16 cellular contexts compared by ENCODE assay signal in genomic region chr5:179892255-179892654, GRCh38. TPM values are rescaled to one million over a fixed set of nuclear protein-coding genes. Genes with fewer than 3 reads are reported as not detected.
A peak's percentile ranks its signal among the peaks of the same experiment; 100 is the strongest.
DNase-seq lines count a peak whose midpoint lies in the region; ATAC-seq, FAIRE-seq and TF ChIP-seq lines count a peak whose summit lies in the region.
"Had no signal": no experiment of that assay in that cellular context is flagged by ENCODE, and none has a peak within 500 bp of the region (broad histone marks: within the 10 kb centered on the region; RNA-seq: fewer than 3 reads in every experiment).

No MANE protein-coding gene starts in this region.

- TF ChIP-seq EP300 in HepG2 (IDR thresholded peaks at IDR 0.05; ENCODE audit: low read depth in 2 of 2, low read length in 2 of 2), result no peak
- no peak for TF ChIP-seq EP300 in HepG2 (CRISPR knock-in tag; IDR thresholded peaks at IDR 0.05; ENCODE audit: borderline replicate concordance)

- in situ Hi-C loops in IMR-90 (cut with MboI; ENCODE audit: low sequenced_read_pairs), result no loop called here
- in situ Hi-C loops in HepG2 (cut with HindIII; ENCODE audit: extremely low pct_ligation_motif_present, low pct_unique_long_range_greater_than_20kb), result no loop called here

- H2AFZ ChIP-seq in IMR-90 (replicated peaks; ENCODE audit: low read length, poor library complexity) (no peak overlapping the region), HepG2 (ENCODE audit: low read length) (no peak overlapping the region), mesenchymal stem cell (ENCODE audit: low read depth, low read length) (no peak overlapping the region)

- no peaks in the 10 kb centered on the region for H3K9me1 ChIP-seq in IMR-90 (ENCODE audit: insufficient read depth, low read length)

- H3K9me3 ChIP-seq in IMR-90 (ENCODE audit: control insufficient read depth, insufficient read depth, low read length) (no peaks in the 10 kb centered on the region), HepG2 (ENCODE audit: low read length) (no peaks in the 10 kb centered on the region), vagina (no peaks in the 10 kb centered on the region), mesenchymal stem cell (ENCODE audit: control insufficient read depth, low read length) (no peaks in the 10 kb centered on the region)

- dilution Hi-C loops in IMR-90 (cut with HindIII; ENCODE audit: low sequenced_read_pairs, unreplicated experiment), result no loop called here

- H3K9ac ChIP-seq in IMR-90 (ENCODE audit: low read depth, low read length) (no peak overlapping the region), HepG2 (ENCODE audit: insufficient read depth, low read depth, low read length) (no peak overlapping the region), mesenchymal stem cell (ENCODE audit: low read length) (no peak overlapping the region)
- H3K9ac ChIP-seq: BLaER1 treated with 17β-estradiol and CSF1 and Interleukin-3, amounts not matched to agents 10 nM and 100 nM had no signal

- no peak overlapping the region for H2BK15ac ChIP-seq in IMR-90 (ENCODE audit: low read depth, low read length)
- no peak overlapping the region for H2BK15ac ChIP-seq in mesenchymal stem cell (ENCODE audit: low read depth, poor library complexity, severe bottlenecking)

- H3K36me3 ChIP-seq in IMR-90 (ENCODE audit: control insufficient read depth, insufficient read depth, low read length) (peaks cover 81% of the 10 kb centered on the region), bronchial epithelial cell (ENCODE audit: control insufficient read depth, insufficient read depth, low read length) (peaks cover 59% of the 10 kb centered on the region), HepG2 (replicated peaks in 1 of 2; ENCODE audit: control insufficient read depth in 1 of 2, insufficient read depth in 2 of 2, low read length in 2 of 2) (peaks cover 32 to 74% of the 10 kb centered on the region in 2 experiments), vagina (peaks cover 0 to 83% of the 10 kb centered on the region in 2 donors), mesenchymal stem cell (ENCODE audit: control insufficient read depth in 1 of 2, insufficient read depth in 2 of 2, low read depth in 1 of 2, low read length in 2 of 2) (peaks cover 77 to 94% of the 10 kb centered on the region in 2 experiments)

- H4K91ac ChIP-seq in IMR-90 (ENCODE audit: insufficient read depth, low read depth, low read length), result no peak overlapping the region
- no peak overlapping the region for H4K91ac ChIP-seq in mesenchymal stem cell (ENCODE audit: low read length)

- DNase-seq in CD14-positive monocyte (ENCODE audit: low spot score), result no peak
- DNase-seq in IMR-90, result no peak
- no peak for DNase-seq in bronchial epithelial cell (ENCODE audit: low read depth)
- DNase-seq in HepG2 (ENCODE audit: low spot score), result no peak
- DNase-seq in vagina (ENCODE audit: extremely low spot score in 2 of 2), result no peak
- DNase-seq in mesenchymal stem cell, result no peak
- DNase-seq: 8988T; ACHN; Calu3; CD4-positive, alpha-beta T cell; DMS 273 treated with DMSO at 0.1 percent for 48 hours; HCEC 1CT had no signal

- H3K27me3 Mint-ChIP-seq in CD14-positive monocyte (ENCODE audit: low read depth in 3 of 3), result no peaks in the 10 kb centered on the region
- H3K27me3 Mint-ChIP-seq: CD4-positive, alpha-beta T cell had no signal

- ATAC-seq in IMR-90 (ENCODE audit: low read depth), result no peak
- ATAC-seq in HepG2, result peak; percentile 24; the same call in 2 of the 3 replicates
- no peak for ATAC-seq in GM19395 (IDR thresholded peaks at IDR 0.05; ENCODE audit: unreplicated experiment)
- ATAC-seq: GM12878 had no signal

- H3K4ac ChIP-seq in IMR-90 (ENCODE audit: low read depth, low read length) (no peak overlapping the region), mesenchymal stem cell (ENCODE audit: low read depth in 1 of 2, low read length in 2 of 2) (no peak overlapping the region)

- TF ChIP-seq RAD21 in IMR-90 (IDR thresholded peaks at IDR 0.05; ENCODE audit: low read length), result no peak
- TF ChIP-seq RAD21 in HepG2 (CRISPR knock-in tag; IDR thresholded peaks at IDR 0.05), result no peak

- WGBS in IMR-90 (ENCODE audit: extremely low coverage in 2 of 2, insufficient read length in 1 of 2), 2 experiments, result 93% methylated on average over 3 of the region's 5 CpGs; no CpG with 5 or more reads in 1 of the 2 experiments
- 87% methylated on average over 3 of the region's 5 CpGs for WGBS in HepG2 (ENCODE audit: low lambda C conversion rate)
- WGBS in mesenchymal stem cell, result 95% methylated on average over 5 of the region's 5 CpGs

- peak overlapping the region; percentile 70 for H2AK9ac ChIP-seq in IMR-90 (replicated peaks; ENCODE audit: low read depth, low read length, poor library complexity)

- TF ChIP-seq CTCF in CD14-positive monocyte (IDR thresholded peaks at IDR 0.05) (peak; percentile 8), IMR-90 (conservative IDR thresholded peaks at IDR 0.05; ENCODE audit: low read depth, low read length) (no peak), bronchial epithelial cell (IDR thresholded peaks at IDR 0.05; ENCODE audit: insufficient read depth, low read length, severe bottlenecking) (no peak), HepG2 (CRISPR knock-in tag; IDR thresholded peaks at IDR 0.05) (0 out of 2 replicates have a peak, but pooled peaks have one; percentile 17), vagina (IDR thresholded peaks at IDR 0.05) (no peak)

- peaks cover 0 to 5% (median 0%) of the 10 kb centered on the region in 7 donors for H3K9me3 Mint-ChIP-seq in CD14-positive monocyte
- H3K9me3 Mint-ChIP-seq: CD4-positive, alpha-beta T cell had no signal

- H2BK12ac ChIP-seq in mesenchymal stem cell (ENCODE audit: low read length in 2 of 2), result no peak overlapping the region

- no peak overlapping the region for H2BK120ac ChIP-seq in IMR-90 (ENCODE audit: low read depth, low read length)
- no peak overlapping the region for H2BK120ac ChIP-seq in mesenchymal stem cell (ENCODE audit: low read depth, low read length)

- peak overlapping the region in 3 of 7 donors; percentile 32 to 53 (median 43) for H3K27ac Mint-ChIP-seq in CD14-positive monocyte
- H3K27ac Mint-ChIP-seq: CD4-positive, alpha-beta T cell had no signal

- H3K36me3 Mint-ChIP-seq in CD14-positive monocyte, result peaks cover 86 to 93% of the 10 kb centered on the region in 2 donors

- no peak overlapping the region for H3K4me3 ChIP-seq in IMR-90 (ENCODE audit: insufficient read depth, low read depth, low read length)
- H3K4me3 ChIP-seq in bronchial epithelial cell (ENCODE audit: low read depth, low read length), result no peak overlapping the region
- H3K4me3 ChIP-seq in HepG2 (replicated peaks in 1 of 3; ENCODE audit: insufficient read depth in 1 of 3, low read depth in 2 of 3, low read length in 3 of 3), result no peak overlapping the region
- no peak overlapping the region for H3K4me3 ChIP-seq in vagina
- H3K4me3 ChIP-seq in mesenchymal stem cell (ENCODE audit: insufficient read depth in 1 of 2, low read depth in 1 of 2, low read length in 2 of 2), result no peak overlapping the region
- H3K4me3 ChIP-seq: BLaER1 treated with 17β-estradiol and CSF1 and Interleukin-3, amounts not matched to agents 10 nM and 100 nM; GM12878 had no signal

- H3K4me1 ChIP-seq in IMR-90 (ENCODE audit: control insufficient read depth, insufficient read depth, low read length) (no peaks in the 10 kb centered on the region), HepG2 (ENCODE audit: insufficient read depth, low read length) (peaks cover 21% of the 10 kb centered on the region), vagina (no peaks in the 10 kb centered on the region), mesenchymal stem cell (ENCODE audit: control insufficient read depth, insufficient read depth, low read depth, low read length) (no peaks in the 10 kb centered on the region)
- H3K4me1 ChIP-seq: BLaER1 treated with 17β-estradiol and CSF1 and Interleukin-3, amounts not matched to agents 10 nM and 100 nM had no signal

- no peak overlapping the region for H3K4me3 Mint-ChIP-seq in CD14-positive monocyte
- H3K4me3 Mint-ChIP-seq: CD4-positive, alpha-beta T cell had no signal

- no peaks in the 10 kb centered on the region for H3K4me1 Mint-ChIP-seq in CD14-positive monocyte

- no peak overlapping the region for H4K5ac ChIP-seq in IMR-90 (ENCODE audit: low read depth, low read length)

- BruUV-seq in IMR-90 (replicated peaks; lab: Mats Ljungman, UMichigan), result no TSS peak
- BruUV-seq in HepG2 (replicated peaks; lab: Mats Ljungman, UMichigan), result no TSS peak

- CTCF ChIA-PET in IMR-90 (lab: Yijun Ruan, JAX), result interaction anchor here (0.5 kb wide), 1 partner anchor 300 kb away, joined by 6 read pairs; no protein-coding TSS in a partner anchor
- CTCF ChIA-PET in HepG2 (lab: Yijun Ruan, JAX; ENCODE audit: low intra/inter-chr PET ratio, low total read pairs), result no interaction called here

- peak; percentile 88 for FAIRE-seq in bronchial epithelial cell (lab: Jason Lieb, UNC)
- FAIRE-seq in HepG2 (lab: Jason Lieb, UNC), result no peak
- FAIRE-seq: GM12878 had no signal

- no peaks in the 10 kb centered on the region for H4K20me1 ChIP-seq in IMR-90 (ENCODE audit: insufficient read depth, low read length)
- no peaks in the 10 kb centered on the region for H4K20me1 ChIP-seq in HepG2 (ENCODE audit: insufficient read depth, low read length)

- H3K14ac ChIP-seq in IMR-90 (replicated peaks; ENCODE audit: low read depth, low read length), result no peak overlapping the region
- no peak overlapping the region for H3K14ac ChIP-seq in mesenchymal stem cell (ENCODE audit: low read length in 2 of 2)

- H3K4me2 ChIP-seq in IMR-90 (ENCODE audit: low read depth, low read length) (no peak overlapping the region), HepG2 (ENCODE audit: low read depth, low read length) (no peak overlapping the region), mesenchymal stem cell (ENCODE audit: low read length, poor library complexity, severe bottlenecking) (no peak overlapping the region)
- H3K4me2 ChIP-seq: BLaER1 treated with 17β-estradiol and CSF1 and Interleukin-3, amounts not matched to agents 10 nM and 100 nM had no signal

- H2BK5ac ChIP-seq in IMR-90 (ENCODE audit: low read depth, low read length, poor library complexity, severe bottlenecking) (no peak overlapping the region), mesenchymal stem cell (ENCODE audit: low read depth, low read length, poor library complexity, severe bottlenecking) (no peak overlapping the region)

- no peak overlapping the region for H3K56ac ChIP-seq in IMR-90 (ENCODE audit: extremely low read depth, insufficient read depth, low read length)

- H3K23ac ChIP-seq in IMR-90 (ENCODE audit: low read depth, low read length) (no peak overlapping the region), mesenchymal stem cell (ENCODE audit: low read length in 2 of 2) (no peak overlapping the region)

- no peak overlapping the region for H2AK5ac ChIP-seq in IMR-90 (ENCODE audit: low read depth, low read length)
- H2AK5ac ChIP-seq in mesenchymal stem cell (ENCODE audit: low read length, severe bottlenecking), result no peak overlapping the region

- H3K27ac ChIP-seq in IMR-90 (ENCODE audit: insufficient read depth, low read length), result no peak overlapping the region
- H3K27ac ChIP-seq in HepG2 (ENCODE audit: extremely low read length, insufficient read depth, low read length), result no peak overlapping the region
- no peak overlapping the region for H3K27ac ChIP-seq in vagina
- no peak overlapping the region for H3K27ac ChIP-seq in mesenchymal stem cell (ENCODE audit: low read length, poor library complexity, severe bottlenecking)
- H3K27ac ChIP-seq: BLaER1 treated with 17β-estradiol and CSF1 and Interleukin-3, amounts not matched to agents 10 nM and 100 nM; HL-60 had no signal

- no peak overlapping the region for H4K8ac ChIP-seq in IMR-90 (ENCODE audit: low read depth in 2 of 2, low read length in 2 of 2)
- no peak overlapping the region for H4K8ac ChIP-seq in mesenchymal stem cell (ENCODE audit: low read length)

- H3K27me3 ChIP-seq in IMR-90 (ENCODE audit: control insufficient read depth, insufficient read depth, low read length) (no peaks in the 10 kb centered on the region), bronchial epithelial cell (ENCODE audit: control insufficient read depth, insufficient read depth, low read length) (no peaks in the 10 kb centered on the region), HepG2 (ENCODE audit: control insufficient read depth in 1 of 2, insufficient read depth in 2 of 2, low read length in 2 of 2) (no peaks in the 10 kb centered on the region), vagina (no peaks in the 10 kb centered on the region), mesenchymal stem cell (ENCODE audit: control insufficient read depth in 1 of 2, insufficient read depth in 1 of 2, low read length in 2 of 2) (no peaks in the 10 kb centered on the region)
- H3K27me3 ChIP-seq: BLaER1 treated with 17β-estradiol and CSF1 and Interleukin-3, amounts not matched to agents 10 nM and 100 nM had no signal

- no peaks in the 10 kb centered on the region for H3K79me2 ChIP-seq in HepG2 (ENCODE audit: insufficient read depth, low read length)

- POLR2A ChIA-PET in IMR-90 (lab: Charles Lee; ENCODE audit: unreplicated experiment), result no interaction called here
- POLR2A ChIA-PET in HepG2 (lab: Yijun Ruan, JAX), result no interaction called here

- TF ChIP-seq POLR2A in IMR-90 (IDR thresholded peaks at IDR 0.05; ENCODE audit: low read depth, low read length), result no peak
- TF ChIP-seq POLR2A in HepG2 (IDR thresholded peaks at IDR 0.05; ENCODE audit: insufficient read depth in 1 of 2, low read depth in 2 of 2, low read length in 2 of 2), result no peak
- TF ChIP-seq POLR2A in vagina (IDR thresholded peaks at IDR 0.05), result no peak

- H3K18ac ChIP-seq in IMR-90 (ENCODE audit: low read depth, low read length), result no peak overlapping the region
- no peak overlapping the region for H3K18ac ChIP-seq in mesenchymal stem cell (ENCODE audit: low read depth in 1 of 2, low read length in 2 of 2)

- H3K79me1 ChIP-seq in IMR-90 (ENCODE audit: low read depth in 1 of 2, low read length in 2 of 2) (peaks cover 2 to 3% of the 10 kb centered on the region in 2 experiments; a peak in 2 of 4 replicates), mesenchymal stem cell (replicated peaks; ENCODE audit: low read length, poor library complexity, severe bottlenecking) (peaks cover 16% of the 10 kb centered on the region)

- no peak overlapping the region for H2BK20ac ChIP-seq in IMR-90 (ENCODE audit: low read depth, low read length)

- intact Hi-C loops in CD14-positive monocyte (cut with micrococcal nuclease) (no loop called here), IMR-90 (cut with micrococcal nuclease) (no loop called here), HepG2 (cut with micrococcal nuclease; ENCODE audit: unreplicated experiment) (no loop called here), vagina (cut with DNase I) (no loop called here)

RNA-seq across cellular contexts. Expression of gene TBC1D9B, which starts 15.4 kb away (rescaled TPM):
- polyA plus RNA-seq in CD14-positive monocyte, result 10 to 100 TPM; 13.4 to 26.3 TPM
- total RNA-seq in IMR-90 (2012; rRNA removed), result 18.3 and 58.6 TPM in 2 replicates
- 78.1 and 83.8 TPM in 2 replicates for polyA plus RNA-seq in IMR-90 (2012; rRNA removed)
- 56.2 and 71.1 TPM in 2 replicates for polyA plus RNA-seq in IMR-90 (2012; cell fraction: cytosol; rRNA removed)
- 222 and 379 TPM in 2 replicates for polyA plus RNA-seq in IMR-90 (2012; cell fraction: nucleus; rRNA removed; ENCODE audit: low replicate concordance)
- 37.6 and 45.2 TPM in 2 replicates for total RNA-seq in bronchial epithelial cell
- 26.8 and 35.0 TPM in 2 replicates for total RNA-seq in HepG2 (2016; rRNA removed; fragmentation: Illumina TruSeq; extraction: Trizol)
- total RNA-seq in HepG2 (2016; cell fraction: cytosol; rRNA removed; fragmentation: Illumina TruSeq; extraction: Trizol; ENCODE audit: low read depth), result 16.3 and 18.1 TPM in 2 replicates
- 22.4 and 35.5 TPM in 2 replicates for total RNA-seq in HepG2 (2016; cell fraction: insoluble cytoplasmic fraction; rRNA removed; fragmentation: Illumina TruSeq; extraction: Trizol)
- total RNA-seq in HepG2 (2016; cell fraction: membrane; rRNA removed; fragmentation: Illumina TruSeq; extraction: Trizol), result 27.6 and 33.0 TPM in 2 replicates
- total RNA-seq in HepG2 (2016; cell fraction: nucleus; rRNA removed; fragmentation: Illumina TruSeq; extraction: Trizol), result 34.2 and 36.7 TPM in 2 replicates
- 50.0 and 59.5 TPM in 2 replicates for polyA plus RNA-seq in HepG2 (2011; rRNA removed)
- 37.5 and 49.4 TPM in 2 replicates for polyA plus RNA-seq in HepG2 (2011; cell fraction: cytosol; rRNA removed)
- polyA plus RNA-seq in HepG2 (2011; cell fraction: nucleus; rRNA removed), result 238 and 301 TPM in 2 replicates
- polyA plus RNA-seq in HepG2 (2012), result 31.9 and 43.3 TPM in 2 replicates
- polyA plus RNA-seq in HepG2 (2016; cell fraction: cytosol; fragmentation: Illumina TruSeq; extraction: Trizol; ENCODE audit: low read depth), result 12.6 and 12.7 TPM in 2 replicates
- polyA plus RNA-seq in HepG2 (2016; cell fraction: insoluble cytoplasmic fraction; fragmentation: Illumina TruSeq; extraction: Trizol; ENCODE audit: low read depth), result 23.9 and 30.1 TPM in 2 replicates
- polyA plus RNA-seq in HepG2 (2016; cell fraction: membrane; fragmentation: Illumina TruSeq; extraction: Trizol; ENCODE audit: low read depth), result 21.4 and 23.2 TPM in 2 replicates
- 77.4 and 83.8 TPM in 2 replicates for polyA plus RNA-seq in HepG2 (2016; cell fraction: nucleus; fragmentation: Illumina TruSeq; extraction: Trizol; ENCODE audit: insufficient read depth, low read depth)
- polyA minus RNA-seq in HepG2 (2011; rRNA and poly(A)+ RNA removed; ENCODE audit: low replicate concordance), result 111 and 116 TPM in 2 replicates
- 34.3 and 37.3 TPM in 2 replicates for polyA minus RNA-seq in HepG2 (2011; cell fraction: cytosol; rRNA and poly(A)+ RNA removed)
- polyA minus RNA-seq in HepG2 (2011; cell fraction: nucleus; rRNA and poly(A)+ RNA removed), result 73.2 and 88.6 TPM in 2 replicates
- 125 TPM for total RNA-seq in vagina
- 55.6 TPM for polyA plus RNA-seq in mesenchymal stem cell (2013, experiment 1 of 2)
- 54.3 TPM for polyA plus RNA-seq in mesenchymal stem cell (2013, experiment 2 of 2)

RNA-seq across cellular contexts. Expression of gene MRNIP, which starts 33.6 kb away (rescaled TPM):
- polyA plus RNA-seq in CD14-positive monocyte (1 to 10 TPM; 1.2 to 1.4 TPM), IMR-90 (2012; rRNA removed) (20.3 and 24.7 TPM in 2 replicates), HepG2 (2011; rRNA removed) (32.6 and 34.1 TPM in 2 replicates)
- total RNA-seq in IMR-90 (2012; rRNA removed) (6.6 and 7.2 TPM in 2 replicates), bronchial epithelial cell (10.6 and 11.8 TPM in 2 replicates), HepG2 (2016; rRNA removed; fragmentation: Illumina TruSeq; extraction: Trizol) (11.3 and 15.5 TPM in 2 replicates), vagina (53.8 TPM)
- 9.9 and 11.2 TPM in 2 replicates for polyA plus RNA-seq in IMR-90 (2012; cell fraction: cytosol; rRNA removed)
- polyA plus RNA-seq in IMR-90 (2012; cell fraction: nucleus; rRNA removed; ENCODE audit: low replicate concordance), result 140 and 168 TPM in 2 replicates
- 5.8 and 6.9 TPM in 2 replicates for total RNA-seq in HepG2 (2016; cell fraction: cytosol; rRNA removed; fragmentation: Illumina TruSeq; extraction: Trizol; ENCODE audit: low read depth)
- 9.7 and 18.4 TPM in 2 replicates for total RNA-seq in HepG2 (2016; cell fraction: insoluble cytoplasmic fraction; rRNA removed; fragmentation: Illumina TruSeq; extraction: Trizol)
- 4.5 and 5.1 TPM in 2 replicates for total RNA-seq in HepG2 (2016; cell fraction: membrane; rRNA removed; fragmentation: Illumina TruSeq; extraction: Trizol)
- total RNA-seq in HepG2 (2016; cell fraction: nucleus; rRNA removed; fragmentation: Illumina TruSeq; extraction: Trizol), result 22.2 and 24.1 TPM in 2 replicates
- 7.9 and 9.8 TPM in 2 replicates for polyA plus RNA-seq in HepG2 (2011; cell fraction: cytosol; rRNA removed)
- 162 and 171 TPM in 2 replicates for polyA plus RNA-seq in HepG2 (2011; cell fraction: nucleus; rRNA removed)
- polyA plus RNA-seq in HepG2 (2012), result 19.0 and 22.7 TPM in 2 replicates
- 1.4 and 1.7 TPM in 2 replicates for polyA plus RNA-seq in HepG2 (2016; cell fraction: cytosol; fragmentation: Illumina TruSeq; extraction: Trizol; ENCODE audit: low read depth)
- 8.1 and 8.4 TPM in 2 replicates for polyA plus RNA-seq in HepG2 (2016; cell fraction: insoluble cytoplasmic fraction; fragmentation: Illumina TruSeq; extraction: Trizol; ENCODE audit: low read depth)
- 2.1 and 3.0 TPM in 2 replicates for polyA plus RNA-seq in HepG2 (2016; cell fraction: membrane; fragmentation: Illumina TruSeq; extraction: Trizol; ENCODE audit: low read depth)
- 78.5 and 90.7 TPM in 2 replicates for polyA plus RNA-seq in HepG2 (2016; cell fraction: nucleus; fragmentation: Illumina TruSeq; extraction: Trizol; ENCODE audit: insufficient read depth, low read depth)
- polyA minus RNA-seq in HepG2 (2011; rRNA and poly(A)+ RNA removed; ENCODE audit: low replicate concordance), result 16.4 and 18.6 TPM in 2 replicates
- polyA minus RNA-seq in HepG2 (2011; cell fraction: cytosol; rRNA and poly(A)+ RNA removed), result 2.5 and 4.4 TPM in 2 replicates
- 31.4 and 38.0 TPM in 2 replicates for polyA minus RNA-seq in HepG2 (2011; cell fraction: nucleus; rRNA and poly(A)+ RNA removed)
- 9.7 TPM for polyA plus RNA-seq in mesenchymal stem cell (2013, experiment 1 of 2)
- 10.7 TPM for polyA plus RNA-seq in mesenchymal stem cell (2013, experiment 2 of 2)

Comparison
In these comparisons a context has a peak if more than half of its experiments do, and no peak if none do; other contexts are left out.
1. CTCF ChIP-seq: peak in CD14-positive monocyte (single experiment) and HepG2 (single experiment); none in IMR-90 (single experiment), bronchial epithelial cell (single experiment) and vagina (0 of 3).